Comparison of ENCODE assay signal across 9 cellular contexts in genomic region chr20:59145926-59146800, GRCh38. TPM values are rescaled to one million over a fixed set of nuclear protein-coding genes. Genes with fewer than 3 reads are reported as not detected.
DNase-seq lines count a peak whose midpoint lies in the region; ATAC-seq and FAIRE-seq lines count a peak whose summit lies in the region.
"Had no signal": no experiment of that assay in that cellular context is flagged by ENCODE, and none has a peak within 500 bp of the region (broad histone marks: within the 10 kb centered on the region; RNA-seq: fewer than 3 reads in every experiment).

No MANE protein-coding gene starts in this region.

- no peaks in the 10 kb centered on the region for H3K36me3 ChIP-seq in mucosa of rectum (ENCODE audit: control insufficient read depth in 2 of 2, insufficient read depth in 2 of 2, low read length in 2 of 2)

- no peak for FAIRE-seq in GM19239 (lab: Jason Lieb, UNC)

- H3K4me1 Mint-ChIP-seq in T-helper 17 cell, result peaks cover 63% of the 10 kb centered on the region

- no peak overlapping the region for H3K9ac ChIP-seq in mucosa of rectum (ENCODE audit: low read depth in 1 of 2, low read length in 2 of 2)

- H3K4me3 ChIP-seq in mucosa of rectum (ENCODE audit: low read length in 2 of 2), result peak overlapping the region in 1 of 2 donors; percentile 53

- no peak for DNase-seq in T-helper 17 cell
- DNase-seq in activated naive CD4-positive, alpha-beta T cell (lab: John Stamatoyannopoulos, UW), result peak in 3 of 4 experiments; percentile 33 to 44 (median 37)
- peak; percentile 11 to 67 (median 46) for DNase-seq in stimulated activated naive CD4-positive, alpha-beta T cell (lab: John Stamatoyannopoulos, UW)
- no peak for DNase-seq in NCI-H524 (lab: John Stamatoyannopoulos, UW)
- DNase-seq in NCI-H2171 treated with DMSO at 0.1 percent for 48 hours (lab: John Stamatoyannopoulos, UW), result no peak
- no peak for DNase-seq in GM19239 (ENCODE audit: insufficient read length, low spot score)
- no peak for DNase-seq in NCI-H526 treated with DMSO at 0.1 percent for 48 hours (lab: John Stamatoyannopoulos, UW)
- DNase-seq: DMS79 had no signal

- peak overlapping the region; percentile 94 for H3K4me3 Mint-ChIP-seq in T-helper 17 cell

- H3K27ac ChIP-seq in mucosa of rectum (ENCODE audit: low read depth in 2 of 2, low read length in 2 of 2), result peak overlapping the region; percentile 15 to 35

- peaks cover 6% of the 10 kb centered on the region for H3K36me3 Mint-ChIP-seq in T-helper 17 cell (ENCODE audit: low read depth)

- H3K9me3 ChIP-seq in T-helper 17 cell (ENCODE audit: control insufficient read depth, low read length, poor library complexity, severe bottlenecking) (no peaks in the 10 kb centered on the region), mucosa of rectum (ENCODE audit: control insufficient read depth in 2 of 2, low read length in 2 of 2) (no peaks in the 10 kb centered on the region)

- H3K4me1 ChIP-seq in mucosa of rectum (ENCODE audit: control insufficient read depth in 2 of 2, insufficient read depth in 2 of 2, low read length in 2 of 2), result peaks cover 2 to 4% of the 10 kb centered on the region in 2 donors

- peak overlapping the region; percentile 100 for H3K27ac Mint-ChIP-seq in T-helper 17 cell

- no peaks in the 10 kb centered on the region for H3K27me3 ChIP-seq in mucosa of rectum (ENCODE audit: control insufficient read depth in 2 of 2, insufficient read depth in 2 of 2, low read length in 2 of 2)

- ATAC-seq in T-helper 17 cell, result peak; percentile 53

- H3K27me3 Mint-ChIP-seq in T-helper 17 cell, result no peaks in the 10 kb centered on the region

RNA-seq across cellular contexts. Expression of gene ZNF831, which starts 17.5 kb away (rescaled TPM):
- total RNA-seq in T-helper 17 cell, result 10 to 100 TPM; 37.8 to 42.0 TPM

Comparison
In these comparisons a context has a peak if more than half of its experiments do, and no peak if none do; other contexts are left out.
1. DNase-seq: peak in activated naive CD4-positive, alpha-beta T cell (3 of 4) and stimulated activated naive CD4-positive, alpha-beta T cell (6 of 6); none in T-helper 17 cell (0 of 3), NCI-H524 (0 of 2), NCI-H2171 treated with DMSO at 0.1 percent for 48 hours (single experiment), GM19239 (single experiment) and NCI-H526 treated with DMSO at 0.1 percent for 48 hours (single experiment).